ENCODE assay signal across 10 cellular contexts in genomic region chr10:91597397-91597881, GRCh38. TPM values are rescaled to one million over a fixed set of nuclear protein-coding genes. Genes with fewer than 3 reads are reported as not detected.
DNase-seq lines count a peak whose midpoint lies in the region; ATAC-seq and TF ChIP-seq lines count a peak whose summit lies in the region.
"Had no signal": no experiment of that assay in that cellular context is flagged by ENCODE, and none has a peak within 500 bp of the region (broad histone marks: within the 10 kb centered on the region; RNA-seq: fewer than 3 reads in every experiment).

No MANE protein-coding gene starts in this region.

- no peaks in the 10 kb centered on the region for H3K27me3 ChIP-seq in mesenchymal stem cell (ENCODE audit: control insufficient read depth in 1 of 2, insufficient read depth in 1 of 2, low read length in 2 of 2)
- H3K27me3 ChIP-seq in vagina, result no peaks in the 10 kb centered on the region

- H3K27ac Mint-ChIP-seq in chondrocyte (ENCODE audit: unreplicated experiment), result peak overlapping the region; percentile 98

- peak overlapping the region; percentile 26 for H3K9ac ChIP-seq in mesenchymal stem cell (ENCODE audit: low read length)

- no peak for TF ChIP-seq CTCF in chondrocyte (IDR thresholded peaks at IDR 0.05)
- TF ChIP-seq CTCF in vagina (IDR thresholded peaks at IDR 0.05), result no peak

- H4K8ac ChIP-seq in mesenchymal stem cell (ENCODE audit: low read length), result peak overlapping the region; percentile 81

- peak overlapping the region; percentile 54 for H2BK5ac ChIP-seq in mesenchymal stem cell (ENCODE audit: low read depth, low read length, poor library complexity, severe bottlenecking)

- H3K36me3 ChIP-seq in mesenchymal stem cell (ENCODE audit: control insufficient read depth in 1 of 2, insufficient read depth in 2 of 2, low read depth in 1 of 2, low read length in 2 of 2), result no peaks in the 10 kb centered on the region
- H3K36me3 ChIP-seq in vagina, result no peaks in the 10 kb centered on the region

- no peak overlapping the region for H3K4me3 ChIP-seq in mesenchymal stem cell (ENCODE audit: insufficient read depth in 1 of 2, low read depth in 1 of 2, low read length in 2 of 2)
- no peak overlapping the region for H3K4me3 ChIP-seq in vagina

- no peaks in the 10 kb centered on the region for H3K9me3 ChIP-seq in mesenchymal stem cell (ENCODE audit: control insufficient read depth, low read length)
- H3K9me3 ChIP-seq in vagina, result no peaks in the 10 kb centered on the region

- WGBS in mesenchymal stem cell, result 49% methylated on average over 7 of the region's 7 CpGs

- H3K4me2 ChIP-seq in mesenchymal stem cell (ENCODE audit: low read length, poor library complexity, severe bottlenecking), result no peak overlapping the region

- TF ChIP-seq POLR2A in vagina (IDR thresholded peaks at IDR 0.05), result no peak

- no peaks in the 10 kb centered on the region for H3K27me3 Mint-ChIP-seq in chondrocyte (ENCODE audit: low read depth)

- peak overlapping the region; percentile 91 to 95 for H2BK12ac ChIP-seq in mesenchymal stem cell (ENCODE audit: low read length in 2 of 2)

- peaks cover 68% of the 10 kb centered on the region for H3K4me1 Mint-ChIP-seq in chondrocyte (ENCODE audit: low read depth)

- H3K18ac ChIP-seq in mesenchymal stem cell (ENCODE audit: low read depth in 1 of 2, low read length in 2 of 2), result peak overlapping the region; percentile 23 to 81

- H3K4me3 Mint-ChIP-seq in chondrocyte (ENCODE audit: unreplicated experiment), result no peak overlapping the region

- no peak overlapping the region for H3K23ac ChIP-seq in mesenchymal stem cell (ENCODE audit: low read length in 2 of 2)

- peak overlapping the region; percentile 63 for H2AK5ac ChIP-seq in mesenchymal stem cell (ENCODE audit: low read length, severe bottlenecking)

- H2BK15ac ChIP-seq in mesenchymal stem cell (ENCODE audit: low read depth, poor library complexity, severe bottlenecking), result no peak overlapping the region

- H3K27ac ChIP-seq in mesenchymal stem cell (ENCODE audit: low read length, poor library complexity, severe bottlenecking), result peak overlapping the region; percentile 93
- H3K27ac ChIP-seq in vagina, result peak overlapping the region; percentile 75

- peak; percentile 7 to 66 (median 24) for DNase-seq in NCI-H1417 (lab: John Stamatoyannopoulos, UW)
- no peak for DNase-seq in NCI-H1417 treated with DMSO at 0.1 percent for 48 hours (lab: John Stamatoyannopoulos, UW)
- DNase-seq in chondrocyte (ENCODE audit: low spot score), result no peak
- peak; percentile 66 for DNase-seq in mesenchymal stem cell
- DNase-seq in vagina (ENCODE audit: extremely low spot score in 2 of 2), result no peak
- no peak for DNase-seq in activated CD8-positive, alpha-beta memory T cell treated with anti-CD3 and anti-CD28 coated beads, Interleukin-2, amount 50 U/mL, for 4 hours
- DNase-seq: cortex of kidney, MV-4-11 had no signal

- peak overlapping the region; percentile 93 for H4K91ac ChIP-seq in mesenchymal stem cell (ENCODE audit: low read length)

- peak overlapping the region in 1 of 2 experiments; percentile 61 for H3K14ac ChIP-seq in mesenchymal stem cell (ENCODE audit: low read length in 2 of 2)

- intact Hi-C loops in vagina (cut with DNase I), result no loop called here

- no peaks in the 10 kb centered on the region for H3K79me1 ChIP-seq in mesenchymal stem cell (replicated peaks; ENCODE audit: low read length, poor library complexity, severe bottlenecking)

- H3K36me3 Mint-ChIP-seq in chondrocyte (ENCODE audit: low read depth), result no peaks in the 10 kb centered on the region

- no peaks in the 10 kb centered on the region for H3K9me3 Mint-ChIP-seq in chondrocyte (ENCODE audit: low read depth)

- H3K4me1 ChIP-seq in mesenchymal stem cell (ENCODE audit: control insufficient read depth, insufficient read depth, low read depth, low read length) (peaks cover 11% of the 10 kb centered on the region), vagina (peaks cover 40% of the 10 kb centered on the region)

- H2AFZ ChIP-seq in mesenchymal stem cell (ENCODE audit: low read depth, low read length), result no peak overlapping the region

- H3K4ac ChIP-seq in mesenchymal stem cell (ENCODE audit: low read depth in 1 of 2, low read length in 2 of 2), result peak overlapping the region; percentile 34 to 90

- ATAC-seq in GM18873 (IDR thresholded peaks at IDR 0.05; ENCODE audit: low FRiP score, unreplicated experiment), result no peak
- ATAC-seq in HG03460 (IDR thresholded peaks at IDR 0.05; ENCODE audit: unreplicated experiment), result no peak

- peak overlapping the region; percentile 56 for H2BK120ac ChIP-seq in mesenchymal stem cell (ENCODE audit: low read depth, low read length)

RNA-seq across cellular contexts. Expression of gene PPP1R3C, which starts 35.4 kb away (rescaled TPM):
- 24.0 to 39.8 TPM (median 39.0 TPM) in 3 replicates for total RNA-seq in chondrocyte
- 7.0 TPM for polyA plus RNA-seq in mesenchymal stem cell (2013, experiment 1 of 2)
- polyA plus RNA-seq in mesenchymal stem cell (2013, experiment 2 of 2), result 7.3 TPM
- total RNA-seq in vagina, result 26.3 TPM

Comparison
In these comparisons a context has a peak if more than half of its experiments do, and no peak if none do; other contexts are left out.
1. DNase-seq: peak in NCI-H1417 (3 of 3) and mesenchymal stem cell (single experiment); none in NCI-H1417 treated with DMSO at 0.1 percent for 48 hours (single experiment), chondrocyte (single experiment), vagina (0 of 2) and activated CD8-positive, alpha-beta memory T cell treated with anti-CD3 and anti-CD28 coated beads, Interleukin-2, amount 50 U/mL, for 4 hours (single experiment).